In the genomic region with DNA sequence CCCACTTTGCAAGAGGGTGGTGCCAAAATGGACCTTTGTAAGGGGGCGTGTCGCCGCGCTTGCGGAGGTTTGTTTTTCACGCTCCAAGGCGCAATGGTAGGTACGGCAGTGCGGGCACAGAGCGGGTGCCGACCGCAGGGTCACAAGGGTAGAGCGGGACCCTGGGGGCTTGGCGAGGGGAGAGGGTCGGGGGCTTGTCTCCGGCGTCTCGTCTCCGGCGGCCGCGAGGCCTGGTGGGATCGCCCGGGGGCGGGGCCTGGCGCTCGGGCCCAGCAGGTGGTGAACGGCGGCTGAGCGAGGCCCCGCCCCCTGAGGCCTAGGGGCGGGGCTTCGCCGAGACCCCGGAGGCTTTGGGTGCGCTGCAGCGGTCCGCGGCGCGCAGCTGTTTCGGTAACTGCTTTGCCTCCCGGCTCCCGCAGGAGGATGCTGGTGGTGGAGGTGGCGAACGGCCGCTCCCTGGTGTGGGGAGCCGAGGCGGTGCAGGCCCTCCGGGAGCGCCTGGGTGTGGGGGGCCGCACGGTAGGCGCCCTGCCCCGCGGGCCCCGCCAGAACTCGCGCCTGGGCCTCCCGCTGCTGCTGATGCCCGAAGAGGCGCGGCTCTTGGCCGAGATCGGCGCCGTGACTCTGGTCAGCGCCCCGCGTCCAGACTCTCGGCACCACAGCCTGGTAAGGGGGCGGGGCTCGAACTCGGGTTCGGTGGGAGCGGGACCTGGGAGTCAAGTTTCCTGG, we compare ENCODE assay signal across 8 cellular contexts. TPM values are rescaled to one million over a fixed set of nuclear protein-coding genes. Genes with fewer than 3 reads are reported as not detected.
DNase-seq lines count a peak whose midpoint lies in the region; ATAC-seq and TF ChIP-seq lines count a peak whose summit lies in the region.

TSS of gene TSEN34 (plus strand) at position 367 of the 729 bp plus-strand sequence. CDS start at position 424, 57 bp downstream.

- POLR2A ChIA-PET in WTC11 (lab: Charles Lee): interaction anchor here (1.0 to 4.3 kb wide), 10 partner anchors 10 to 126 kb away, joined by 3 to 25 read pairs (median 4); partner anchors contain the start of genes CNOT3, LENG1, RPS9 and TMC4

- peaks cover 32% of the 10 kb centered on the region for H3K4me1 Mint-ChIP-seq in WTC11
- peaks cover 52% of the 10 kb centered on the region for H3K4me1 Mint-ChIP-seq in dendritic cell treated with granulocyte-macrophage colony-stimulating factor and Interleukin-4, amounts not matched to agents 40 ng/mL and 50 ng/mL, for 4 days (ENCODE audit: low read depth)

- peaks cover 0 to 10% (median 3%) of the 10 kb centered on the region in 4 donors for H3K4me1 ChIP-seq in right lobe of liver

- H3K9me3 Mint-ChIP-seq in WTC11: no peaks in the 10 kb centered on the region
- no peaks in the 10 kb centered on the region for H3K9me3 Mint-ChIP-seq in dendritic cell treated with granulocyte-macrophage colony-stimulating factor and Interleukin-4, amounts not matched to agents 40 ng/mL and 50 ng/mL, for 4 days

- peaks cover 45% of the 10 kb centered on the region for H3K36me3 Mint-ChIP-seq in WTC11
- H3K36me3 Mint-ChIP-seq in dendritic cell treated with granulocyte-macrophage colony-stimulating factor and Interleukin-4, amounts not matched to agents 40 ng/mL and 50 ng/mL, for 4 days (ENCODE audit: low read depth): peaks cover 73% of the 10 kb centered on the region

- TF ChIP-seq CTCF in WTC11 (IDR thresholded peaks at IDR 0.05) (no peak), right lobe of liver (IDR thresholded peaks at IDR 0.05) (no peak)

- CTCF ChIA-PET in WTC11 (lab: Charles Lee): interaction anchor here (1.0 to 4.2 kb wide), 14 partner anchors 10 to 292 kb away, joined by 3 to 84 read pairs (median 4); partner anchors contain the start of genes LENG1 and TMC4

- peak; percentile 67 for TF ChIP-seq POLR2A in right lobe of liver (IDR thresholded peaks at IDR 0.05)

- peak within 1 kb of the TSS; percentile 89 to 91 (median 90) for H3K4me3 ChIP-seq in right lobe of liver

- H3K27ac ChIP-seq in right lobe of liver: peak within 1 kb of the TSS; percentile 96 to 97 (median 96)

- ATAC-seq in GM18861 (IDR thresholded peaks at IDR 0.05; ENCODE audit: unreplicated experiment) (peak; percentile 20), HG03066 (IDR thresholded peaks at IDR 0.05; ENCODE audit: low read depth, unreplicated experiment) (peak; percentile 21), WTC11 (peak; percentile 1), right lobe of liver (peak; percentile 38 to 55 (median 46))

- H3K27ac Mint-ChIP-seq in WTC11: peak within 1 kb of the TSS; percentile 100
- peak within 1 kb of the TSS; percentile 97 for H3K27ac Mint-ChIP-seq in dendritic cell treated with granulocyte-macrophage colony-stimulating factor and Interleukin-4, amounts not matched to agents 40 ng/mL and 50 ng/mL, for 4 days

- intact Hi-C loops in dendritic cell treated with granulocyte-macrophage colony-stimulating factor and Interleukin-4, amounts not matched to agents 40 ng/mL and 50 ng/mL, for 4 days (cut with micrococcal nuclease): loop anchor here (1.0 kb wide), 2 partner anchors 9 to 31 kb away; partner anchors contain the start of gene RPS9
- intact Hi-C loops in right lobe of liver (cut with DNase I): no loop called here

- H3K27me3 ChIP-seq in right lobe of liver: no peaks in the 10 kb centered on the region

- whole genome bisulfite sequencing in right lobe of liver (ENCODE audit: insufficient coverage, low coverage, low lambda C conversion rate, missing lambda C conversion rate): 0% methylated on average over 9 of the region's 76 CpGs

- no peaks in the 10 kb centered on the region for H3K9me3 ChIP-seq in right lobe of liver

- DNase-seq in AG08395 (ENCODE audit: low spot score): peak; percentile 76
- peak; percentile 83 for DNase-seq in NCI-H2171 treated with DMSO at 0.1 percent for 48 hours (lab: John Stamatoyannopoulos, UW)
- peak; percentile 80 for DNase-seq in WTC11 (ENCODE audit: low spot score)
- DNase-seq in right lobe of liver: peak; percentile 93
- DNase-seq in stimulated activated CD4-positive, alpha-beta T cell treated with anti-CD3 and anti-CD28 coated beads, Interleukin-4, amount 100 ng/mL, for 4 hours: peak; percentile 84 to 87

- peaks cover 3% of the 10 kb centered on the region; the same call in 1 of the 2 replicates for H3K27me3 Mint-ChIP-seq in WTC11 (ENCODE audit: low read depth)
- no peaks in the 10 kb centered on the region for H3K27me3 Mint-ChIP-seq in dendritic cell treated with granulocyte-macrophage colony-stimulating factor and Interleukin-4, amounts not matched to agents 40 ng/mL and 50 ng/mL, for 4 days

- peak within 1 kb of the TSS; percentile 85 for H3K4me3 Mint-ChIP-seq in WTC11
- H3K4me3 Mint-ChIP-seq in dendritic cell treated with granulocyte-macrophage colony-stimulating factor and Interleukin-4, amounts not matched to agents 40 ng/mL and 50 ng/mL, for 4 days: peak within 1 kb of the TSS; percentile 77

- peaks cover 0 to 25% (median 12%) of the 10 kb centered on the region in 4 donors for H3K36me3 ChIP-seq in right lobe of liver

TF ChIP-seq in WTC11, 78 proteins besides CTCF, POLR2A, EP300 and RAD21 (continues in another document):
- 0 out of 2 replicates have a peak, but pooled peaks have one; percentile 35 for TF ChIP-seq ESRRA (CRISPR knock-in tag; IDR thresholded peaks at IDR 0.05; ENCODE audit: borderline replicate concordance)
- no peak for TF ChIP-seq ZNF671 (CRISPR knock-in tag; IDR thresholded peaks at IDR 0.05)
- TF ChIP-seq ZBTB21 (CRISPR knock-in tag; IDR thresholded peaks at IDR 0.05; ENCODE audit: borderline replicate concordance): no peak
- no peak; the same call in none of the 2 replicates for TF ChIP-seq FOXK1 (CRISPR knock-in tag; IDR thresholded peaks at IDR 0.05)
- no peak for TF ChIP-seq ZNF219 (CRISPR knock-in tag; IDR thresholded peaks at IDR 0.05; ENCODE audit: borderline replicate concordance)
- TF ChIP-seq ZNF232 (CRISPR knock-in tag; IDR thresholded peaks at IDR 0.05): no peak; the same call in 1 of the 2 replicates
- TF ChIP-seq RORB (CRISPR knock-in tag; IDR thresholded peaks at IDR 0.05): no peak
- no peak for TF ChIP-seq AR (CRISPR knock-in tag; IDR thresholded peaks at IDR 0.05)
- TF ChIP-seq NR1H2 (CRISPR knock-in tag; IDR thresholded peaks at IDR 0.05): no peak
- no peak for TF ChIP-seq GTF2I (CRISPR knock-in tag; conservative IDR thresholded peaks at IDR 0.05)
- TF ChIP-seq ZNF263 (CRISPR knock-in tag; IDR thresholded peaks at IDR 0.05; ENCODE audit: low read depth): no peak
- TF ChIP-seq, protein P1, sequence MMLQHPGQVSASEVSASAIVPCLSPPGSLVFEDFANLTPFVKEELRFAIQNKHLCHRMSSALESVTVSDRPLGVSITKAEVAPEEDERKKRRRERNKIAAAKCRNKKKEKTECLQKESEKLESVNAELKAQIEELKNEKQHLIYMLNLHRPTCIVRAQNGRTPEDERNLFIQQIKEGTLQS (CRISPR knock-in tag; conservative IDR thresholded peaks at IDR 0.05): no peak
- no peak for TF ChIP-seq ZNF512 (CRISPR knock-in tag; IDR thresholded peaks at IDR 0.05; ENCODE audit: borderline replicate concordance)
- no peak for TF ChIP-seq USF1 (CRISPR knock-in tag; IDR thresholded peaks at IDR 0.05)
- TF ChIP-seq KAT7 (CRISPR knock-in tag; IDR thresholded peaks at IDR 0.05; ENCODE audit: borderline replicate concordance): no peak
- peak; percentile 59; the same call in 1 of the 2 replicates for TF ChIP-seq MYBL2 (CRISPR knock-in tag; IDR thresholded peaks at IDR 0.05)
- no peak; the same call in 1 of the 2 replicates for TF ChIP-seq ETV6 (CRISPR knock-in tag; IDR thresholded peaks at IDR 0.05)
- no peak for TF ChIP-seq GRHL2 (CRISPR knock-in tag; IDR thresholded peaks at IDR 0.05; ENCODE audit: insufficient replicate concordance, severe bottlenecking)

RNA-seq across cellular contexts. Expression of gene TSEN34, which starts in this region (rescaled TPM):
- 32.0 to 34.3 TPM (median 32.5 TPM) in 3 replicates for total RNA-seq in WTC11 (2021)
- 10 to 100 TPM; 11.8 to 31.9 (median 17.9) TPM for total RNA-seq in right lobe of liver

Comparison
In these comparisons a context has a peak if more than half of its experiments do, and no peak if none do; other contexts are left out.
1. Peak in every context shown above with its lines: DNase-seq, ATAC-seq, H3K4me3 ChIP-seq and H3K27ac ChIP-seq.